Comparison of ENCODE assay signal across 11 cellular contexts in the genomic region with DNA sequence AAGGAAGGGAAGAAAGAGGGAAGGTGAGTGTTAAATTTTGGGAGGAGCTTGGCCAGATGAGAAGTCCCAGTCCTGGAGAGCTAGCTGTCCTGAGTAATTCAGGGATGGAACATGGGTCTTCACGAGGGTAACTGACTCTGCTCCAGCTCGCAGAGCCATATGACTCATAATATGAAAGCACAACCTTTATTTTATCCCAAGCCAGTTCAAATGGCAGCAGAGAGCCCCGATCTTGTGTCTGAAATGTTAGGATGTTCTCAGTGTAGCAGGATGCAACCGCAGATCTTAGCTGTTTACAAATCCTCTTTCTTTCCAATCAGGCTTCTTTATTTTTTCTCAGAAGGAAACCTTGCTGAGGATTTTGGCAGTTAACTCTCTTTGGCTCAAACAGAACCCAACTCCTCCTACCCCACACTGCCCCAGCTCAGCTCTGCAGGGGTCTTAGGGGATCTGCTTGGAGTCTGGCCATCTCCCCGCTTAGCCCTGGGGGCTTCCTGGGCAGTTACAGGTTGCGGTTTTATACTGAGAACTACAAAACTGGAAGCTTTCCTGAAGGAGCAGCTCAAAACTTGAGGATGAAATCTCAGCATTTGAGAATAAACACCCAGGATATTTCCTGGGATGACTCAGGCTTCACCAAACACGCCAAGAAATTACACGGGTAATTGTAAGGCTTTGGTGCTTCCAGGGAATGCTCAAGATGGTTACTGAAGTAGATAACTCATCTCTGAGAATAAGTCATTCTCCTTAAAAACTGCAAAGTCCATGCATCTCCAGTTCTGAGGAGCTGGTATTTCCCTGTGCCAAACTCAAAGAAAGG.
A peak's percentile ranks its signal among the peaks of the same experiment; 100 is the strongest.
DNase-seq lines count a peak whose midpoint lies in the region; ATAC-seq and TF ChIP-seq lines count a peak whose summit lies in the region.
"Had no signal": no experiment of that assay in that cellular context is flagged by ENCODE, and none has a peak within 500 bp of the region (broad histone marks: within the 10 kb centered on the region; RNA-seq: fewer than 3 reads in every experiment).

No MANE protein-coding gene starts in this region.

- no peak overlapping the region for H3K4me3 Mint-ChIP-seq in CD4-positive, alpha-beta T cell
- H3K4me3 Mint-ChIP-seq: activated CD8-positive, alpha-beta T cell treated with anti-CD3 and anti-CD28 coated beads for 36 hours had no signal

- 29 to 34% (median 33%) methylated on average over 8 of the region's 8 CpGs for WGBS in psoas muscle, 3 donors

- peak overlapping the region; percentile 95 for H3K27ac ChIP-seq in RWPE1
- no peak overlapping the region for H3K27ac ChIP-seq in psoas muscle
- H3K27ac ChIP-seq in CD4-positive, alpha-beta T cell (ENCODE audit: low read depth, low read length): no peak overlapping the region

- ATAC-seq in psoas muscle (peak; percentile 44 to 84 (median 82)), HG03025 (IDR thresholded peaks at IDR 0.05; ENCODE audit: low FRiP score, unreplicated experiment) (no peak), HG03521 (IDR thresholded peaks at IDR 0.05; ENCODE audit: unreplicated experiment) (no peak)
- no peak for ATAC-seq in CD4-positive, alpha-beta T cell (ENCODE audit: poor library complexity)
- ATAC-seq: activated CD8-positive, alpha-beta T cell treated with anti-CD3 and anti-CD28 coated beads for 36 hours had no signal

- CTCF ChIA-PET in RWPE1 (lab: Yijun Ruan, JAX): interaction anchor here (0.6 kb wide), 1 partner anchor 93 kb away, joined by 3 read pairs; no protein-coding TSS in a partner anchor
- CTCF ChIA-PET in CD4-positive, alpha-beta T cell (lab: Charles Lee): interaction anchor here (0.6 kb wide), 1 partner anchor 162 kb away, joined by 3 read pairs; no protein-coding TSS in a partner anchor

- H3K9me3 Mint-ChIP-seq in CD4-positive, alpha-beta T cell: peaks cover 9% of the 10 kb centered on the region

- H3K4me3 ChIP-seq in psoas muscle: no peak overlapping the region

- H3K27me3 ChIP-seq in psoas muscle (ENCODE audit: insufficient read depth in 3 of 3, low read length in 2 of 3): no peaks in the 10 kb centered on the region
- no peaks in the 10 kb centered on the region for H3K27me3 ChIP-seq in CD4-positive, alpha-beta T cell (ENCODE audit: control insufficient read depth, insufficient read depth, low read length)

- H3K36me3 Mint-ChIP-seq in CD4-positive, alpha-beta T cell (ENCODE audit: low read depth): peaks cover 41% of the 10 kb centered on the region

- intact Hi-C loops in psoas muscle (cut with DNase I): no loop called here
- intact Hi-C loops in posterior cingulate gyrus (cut with DNase I): no loop called here
- intact Hi-C loops in CD4-positive, alpha-beta T cell (cut with DNase I, micrococcal nuclease): no loop called here

- no peak for TF ChIP-seq CTCF in RWPE1 (conservative IDR thresholded peaks at IDR 0.05; ENCODE audit: low read depth)
- no peak for TF ChIP-seq CTCF in psoas muscle (IDR thresholded peaks at IDR 0.05)
- TF ChIP-seq CTCF in CD4-positive, alpha-beta T cell (IDR thresholded peaks at IDR 0.05): no peak

- peaks cover 4% of the 10 kb centered on the region for H3K4me1 ChIP-seq in psoas muscle

- peak; percentile 63 for DNase-seq in AG08396 (ENCODE audit: low spot score)
- peak; percentile 58 for DNase-seq in RWPE1 (ENCODE audit: low spot score)
- peak; percentile 95 for DNase-seq in fibroblast of peridontal ligament (ENCODE audit: extremely low read depth)
- DNase-seq in psoas muscle: no peak
- DNase-seq in posterior cingulate gyrus: no peak
- no peak for DNase-seq in CD4-positive, alpha-beta T cell
- DNase-seq: activated CD8-positive, alpha-beta T cell treated with anti-CD3 and anti-CD28 coated beads for 36 hours; Calu3; stimulated activated CD4-positive, alpha-beta T cell treated with anti-CD3 and anti-CD28 coated beads, Interleukin-15, amount 100 ng/mL, for 24 hours had no signal

- H3K27ac Mint-ChIP-seq in CD4-positive, alpha-beta T cell: no peak overlapping the region
- H3K27ac Mint-ChIP-seq: activated CD8-positive, alpha-beta T cell treated with anti-CD3 and anti-CD28 coated beads for 36 hours had no signal

- no peaks in the 10 kb centered on the region for H3K27me3 Mint-ChIP-seq in CD4-positive, alpha-beta T cell
- H3K27me3 Mint-ChIP-seq: activated CD8-positive, alpha-beta T cell treated with anti-CD3 and anti-CD28 coated beads for 36 hours had no signal

- no peaks in the 10 kb centered on the region for H3K36me3 ChIP-seq in psoas muscle (ENCODE audit: insufficient read depth in 1 of 2, low read depth in 1 of 2)

- H3K9me3 ChIP-seq in psoas muscle: peaks cover 7% of the 10 kb centered on the region
- H3K9me3 ChIP-seq in CD4-positive, alpha-beta T cell (ENCODE audit: control insufficient read depth, low read length): peaks cover 12% of the 10 kb centered on the region

- peaks cover 23% of the 10 kb centered on the region for H3K4me1 Mint-ChIP-seq in CD4-positive, alpha-beta T cell (ENCODE audit: low read depth)

- POLR2A ChIA-PET in RWPE1 (lab: Yijun Ruan, JAX; ENCODE audit: low non-redundant PET): no interaction called here
- POLR2A ChIA-PET in CD4-positive, alpha-beta T cell (lab: Charles Lee): interaction anchor here (1.1 to 1.3 kb wide), 3 partner anchors 14 to 161 kb away, joined by 3 to 5 read pairs (median 4); no protein-coding TSS in a partner anchor

Comparison
In these comparisons a context has a peak if more than half of its experiments do, and no peak if none do; other contexts are left out.
1. DNase-seq: peak in AG08396 (single experiment), RWPE1 (single experiment) and fibroblast of peridontal ligament (single experiment); none in psoas muscle (0 of 2), posterior cingulate gyrus (0 of 10) and CD4-positive, alpha-beta T cell (0 of 10).
2. ATAC-seq: peak in psoas muscle (4 of 4); none in HG03025 (single experiment), HG03521 (single experiment) and CD4-positive, alpha-beta T cell (single experiment).